ENCODE assay signal across 28 cellular contexts in genomic region chr10:71308244-71308643, GRCh38.
"Had no signal": no experiment of that assay in that cellular context is flagged by ENCODE, and none has a peak within 500 bp of the region (broad histone marks: within the 10 kb centered on the region; RNA-seq: fewer than 3 reads in every experiment).

No MANE protein-coding gene starts in this region.

- ATAC-seq: activated CD4-positive, alpha-beta T cell treated with anti-CD3 and anti-CD28 coated beads for 36 hours; activated naive CD4-positive, alpha-beta T cell treated with anti-CD3 and anti-CD28 coated beads, Interleukin-2, amount 50 U/mL, for 72 hours; activated T-cell treated with anti-CD3 and anti-CD28 coated beads, Interleukin-2, amount 50 U/mL, for 72 hours had no signal

- H3K36me3 Mint-ChIP-seq: activated naive CD4-positive, alpha-beta T cell treated with anti-CD3 and anti-CD28 coated beads, Interleukin-2, amount 10 ng/mL, durations not matched to agents 7 days and 5 days; activated naive CD4-positive, alpha-beta T cell treated with anti-CD3 and anti-CD28 coated beads, Interleukin-2, amount 50 U/mL, for 72 hours; activated naive CD8-positive, alpha-beta T cell treated with anti-CD3 and anti-CD28 coated beads, Interleukin-2, amount 10 ng/mL, durations not matched to agents 7 days and 5 days; brain had no signal

- H3K4me3 ChIP-seq: ascending aorta, breast epithelium, esophagus squamous epithelium, gastroesophageal sphincter had no signal

- H3K27ac ChIP-seq: ascending aorta, breast epithelium, epithelial cell of prostate, esophagus squamous epithelium, gastroesophageal sphincter had no signal

- H3K4me3 Mint-ChIP-seq: activated CD4-positive, alpha-beta memory T cell treated with anti-CD3 and anti-CD28 coated beads, Interleukin-2, amount 10 ng/mL, durations not matched to agents 7 days and 5 days; activated CD4-positive, alpha-beta T cell treated with anti-CD3 and anti-CD28 coated beads for 36 hours; activated CD4-positive, alpha-beta T cell treated with anti-CD3 and anti-CD28 coated beads, Interleukin-2, amount 10 ng/mL, durations not matched to agents 7 days and 5 days; activated naive CD4-positive, alpha-beta T cell treated with anti-CD3 and anti-CD28 coated beads, Interleukin-2, amount 10 ng/mL, durations not matched to agents 7 days and 5 days; activated naive CD8-positive, alpha-beta T cell treated with anti-CD3 and anti-CD28 coated beads, Interleukin-2, amount 10 ng/mL, durations not matched to agents 7 days and 5 days; activated T-cell treated with anti-CD3 and anti-CD28 coated beads, Interleukin-2, amount 50 U/mL, for 24 hours; activated T-cell treated with anti-CD3 and anti-CD28 coated beads, Interleukin-2, amount 50 U/mL, for 72 hours; brain had no signal

- H3K36me3 ChIP-seq: ascending aorta, breast epithelium, gastroesophageal sphincter had no signal

- H3K27ac Mint-ChIP-seq: activated CD4-positive, alpha-beta memory T cell treated with anti-CD3 and anti-CD28 coated beads, Interleukin-2, amount 10 ng/mL, durations not matched to agents 7 days and 5 days; activated CD4-positive, alpha-beta T cell treated with anti-CD3 and anti-CD28 coated beads for 36 hours; activated CD4-positive, alpha-beta T cell treated with anti-CD3 and anti-CD28 coated beads, Interleukin-2, amount 10 ng/mL, durations not matched to agents 7 days and 5 days; activated naive CD4-positive, alpha-beta T cell treated with anti-CD3 and anti-CD28 coated beads, Interleukin-2, amount 10 ng/mL, durations not matched to agents 7 days and 5 days; activated naive CD8-positive, alpha-beta T cell treated with anti-CD3 and anti-CD28 coated beads, Interleukin-2, amount 10 ng/mL, durations not matched to agents 7 days and 5 days; activated T-cell treated with anti-CD3 and anti-CD28 coated beads, Interleukin-2, amount 50 U/mL, for 24 hours; activated T-cell treated with anti-CD3 and anti-CD28 coated beads, Interleukin-2, amount 50 U/mL, for 72 hours; brain had no signal

- DNase-seq: activated CD4-positive, alpha-beta memory T cell treated with anti-CD3 and anti-CD28 coated beads, Interleukin-2, amount 10 ng/mL, durations not matched to agents 7 days and 5 days; activated CD4-positive, alpha-beta T cell treated with anti-CD3 and anti-CD28 coated beads for 36 hours; activated CD4-positive, alpha-beta T cell treated with anti-CD3 and anti-CD28 coated beads, Interleukin-2, amount 10 ng/mL, durations not matched to agents 7 days and 5 days; activated CD4-positive, alpha-beta T cell treated with anti-CD3 and anti-CD28 coated beads, Interleukin-2, amount 50 U/mL, for 4 hours; activated CD4-positive, CD25-positive, alpha-beta regulatory T cell; activated CD4-positive, CD25-positive, alpha-beta regulatory T cell treated with anti-CD3 and anti-CD28 coated beads, Interleukin-2, amount 50 U/mL, for 72 hours; activated CD8-positive, alpha-beta memory T cell treated with anti-CD3 and anti-CD28 coated beads, Interleukin-2, amount 50 U/mL, for 48 hours; activated gamma-delta T cell; activated naive CD4-positive, alpha-beta T cell; activated naive CD4-positive, alpha-beta T cell treated with anti-CD3 and anti-CD28 coated beads, Interleukin-2, amount 10 ng/mL, durations not matched to agents 7 days and 5 days; activated naive CD8-positive, alpha-beta T cell treated with anti-CD3 and anti-CD28 coated beads, Interleukin-2, amount 10 ng/mL, durations not matched to agents 7 days and 5 days; activated T-cell treated with anti-CD3 and anti-CD28 coated beads for 4 hours; activated T-cell treated with anti-CD3 and anti-CD28 coated beads, Interleukin-2, amount 50 U/mL, for 24 hours; activated T-cell treated with anti-CD3 and anti-CD28 coated beads, Interleukin-2, amount 50 U/mL, for 72 hours; cortex of kidney; effector CD8-positive, alpha-beta T cell; esophagus squamous epithelium; foreskin melanocyte; T-helper 2 cell had no signal

- H3K9me3 ChIP-seq: ascending aorta, breast epithelium, esophagus squamous epithelium, gastroesophageal sphincter had no signal

- H3K27me3 ChIP-seq: ascending aorta, breast epithelium, gastroesophageal sphincter had no signal

- H3K4me1 ChIP-seq: ascending aorta, breast epithelium had no signal

- FAIRE-seq: colon, endometrium, endothelial cell of umbilical vein had no signal

- H3K9me3 Mint-ChIP-seq: activated CD4-positive, alpha-beta memory T cell treated with anti-CD3 and anti-CD28 coated beads, Interleukin-2, amount 10 ng/mL, durations not matched to agents 7 days and 5 days; activated CD4-positive, alpha-beta T cell treated with anti-CD3 and anti-CD28 coated beads, Interleukin-2, amount 10 ng/mL, durations not matched to agents 7 days and 5 days; activated naive CD4-positive, alpha-beta T cell treated with anti-CD3 and anti-CD28 coated beads, Interleukin-2, amount 10 ng/mL, durations not matched to agents 7 days and 5 days; activated naive CD4-positive, alpha-beta T cell treated with anti-CD3 and anti-CD28 coated beads, Interleukin-2, amount 50 U/mL, for 72 hours; activated naive CD8-positive, alpha-beta T cell treated with anti-CD3 and anti-CD28 coated beads, Interleukin-2, amount 10 ng/mL, durations not matched to agents 7 days and 5 days; activated T-cell treated with anti-CD3 and anti-CD28 coated beads, Interleukin-2, amount 50 U/mL, for 24 hours; activated T-cell treated with anti-CD3 and anti-CD28 coated beads, Interleukin-2, amount 50 U/mL, for 72 hours had no signal

- H3K4me1 Mint-ChIP-seq: activated CD4-positive, alpha-beta memory T cell treated with anti-CD3 and anti-CD28 coated beads, Interleukin-2, amount 10 ng/mL, durations not matched to agents 7 days and 5 days; activated CD4-positive, alpha-beta T cell treated with anti-CD3 and anti-CD28 coated beads for 36 hours; activated CD4-positive, alpha-beta T cell treated with anti-CD3 and anti-CD28 coated beads, Interleukin-2, amount 10 ng/mL, durations not matched to agents 7 days and 5 days; activated naive CD4-positive, alpha-beta T cell treated with anti-CD3 and anti-CD28 coated beads, Interleukin-2, amount 10 ng/mL, durations not matched to agents 7 days and 5 days; activated naive CD8-positive, alpha-beta T cell treated with anti-CD3 and anti-CD28 coated beads, Interleukin-2, amount 10 ng/mL, durations not matched to agents 7 days and 5 days had no signal
